ENCODE assay signal across 7 cellular contexts in genomic region chr3:194482830-194483229, GRCh38. TPM values are rescaled to one million over a fixed set of nuclear protein-coding genes. Genes with fewer than 3 reads are reported as not detected.
DNase-seq lines count a peak whose midpoint lies in the region; ATAC-seq, FAIRE-seq and TF ChIP-seq lines count a peak whose summit lies in the region.
"Not testable (repeated sequence)": the region's sequence is repeated elsewhere in the genome, so short reads cannot be mapped to it uniquely, and the experiment has no call there.

No MANE protein-coding gene starts in this region.

- H3K27ac Mint-ChIP-seq in activated CD4-positive, alpha-beta T cell treated with anti-CD3 and anti-CD28 coated beads, Interleukin-2, amount 10 ng/mL, durations not matched to agents 24 days and 14 days = peak overlapping the region; percentile 76
- peak overlapping the region; percentile 74 for H3K27ac Mint-ChIP-seq in activated naive CD4-positive, alpha-beta T cell treated with anti-CD3 and anti-CD28 coated beads for 36 hours

- H3K27me3 Mint-ChIP-seq in activated CD4-positive, alpha-beta T cell treated with anti-CD3 and anti-CD28 coated beads, Interleukin-2, amount 10 ng/mL, durations not matched to agents 24 days and 14 days; activated naive CD4-positive, alpha-beta T cell treated with anti-CD3 and anti-CD28 coated beads for 36 hours (ENCODE audit: low read depth): not testable (repeated sequence)

- H3K4me3 ChIP-seq in HCT116 (replicated peaks in 1 of 2; ENCODE audit: low read depth in 1 of 2, low read length in 2 of 2); RWPE2 (ENCODE audit: severe bottlenecking); K562; right atrium auricular region; spleen: not testable (repeated sequence)

- H3K4me1 ChIP-seq in HCT116 (ENCODE audit: control insufficient read depth in 1 of 2, insufficient read depth in 2 of 2, low read length in 2 of 2) (peaks cover 18 to 57% of the 10 kb centered on the region in 2 experiments), RWPE2 (ENCODE audit: insufficient read depth, poor library complexity, severe bottlenecking) (peaks cover 29% of the 10 kb centered on the region), K562 (replicated peaks in 1 of 2; ENCODE audit: control insufficient read depth in 2 of 2, insufficient read depth in 2 of 2, low read length in 2 of 2) (peaks cover 23 to 34% of the 10 kb centered on the region in 2 experiments), right atrium auricular region (peaks cover 0 to 68% of the 10 kb centered on the region in 2 donors), spleen (peaks cover 6 to 86% (median 41%) of the 10 kb centered on the region in 6 donors)

- not testable (repeated sequence) for H3K9me3 Mint-ChIP-seq in activated CD4-positive, alpha-beta T cell treated with anti-CD3 and anti-CD28 coated beads, Interleukin-2, amount 10 ng/mL, durations not matched to agents 24 days and 14 days; activated naive CD4-positive, alpha-beta T cell treated with anti-CD3 and anti-CD28 coated beads for 36 hours

- H3K36me3 Mint-ChIP-seq in activated CD4-positive, alpha-beta T cell treated with anti-CD3 and anti-CD28 coated beads, Interleukin-2, amount 10 ng/mL, durations not matched to agents 24 days and 14 days (ENCODE audit: low read depth) = peaks cover 44% of the 10 kb centered on the region
- peaks cover 20% of the 10 kb centered on the region for H3K36me3 Mint-ChIP-seq in activated naive CD4-positive, alpha-beta T cell treated with anti-CD3 and anti-CD28 coated beads for 36 hours (ENCODE audit: low read depth)

- TF ChIP-seq POLR2A in HCT116 (IDR thresholded peaks at IDR 0.05; ENCODE audit: borderline replicate concordance, extremely low read depth, insufficient read depth, insufficient read length); K562 (conservative IDR thresholded peaks at IDR 0.05); spleen (IDR thresholded peaks at IDR 0.05): not testable (repeated sequence)

- in situ Hi-C loops in K562 (cut with MboI) = loop anchor here (5.0 kb wide), 1 partner anchor 94 kb away; no protein-coding TSS in a partner anchor

- not testable (repeated sequence) for H2AFZ ChIP-seq in HCT116 (ENCODE audit: low read depth, low read length, poor library complexity, severe bottlenecking); K562 (ENCODE audit: low read depth, low read length)

- peak overlapping the region; percentile 47 for H3K4me2 ChIP-seq in HCT116 (ENCODE audit: low read length)
- H3K4me2 ChIP-seq in K562 (ENCODE audit: insufficient read depth, low read length) = not testable (repeated sequence)

- WGBS in K562 (ENCODE audit: insufficient coverage, low coverage, missing lambda C conversion rate) = 65% methylated on average over 10 of the region's 13 CpGs
- 90 to 94% (median 91%) methylated on average over 13 of the region's 13 CpGs for WGBS in spleen, 5 donors

- H3K9me2 ChIP-seq in HCT116 (ENCODE audit: insufficient read depth) = not testable (repeated sequence)

- not testable (repeated sequence) for H3K27me3 ChIP-seq in HCT116 (ENCODE audit: insufficient read depth, low read length); RWPE2 (ENCODE audit: insufficient read depth, poor library complexity, severe bottlenecking); K562 (ENCODE audit: control insufficient read depth in 2 of 2, insufficient read depth in 2 of 2, low read length in 2 of 2); right atrium auricular region; spleen (replicated peaks in 1 of 7)

- H3K36me3 ChIP-seq in HCT116 (ENCODE audit: control insufficient read depth in 1 of 2, insufficient read depth in 2 of 2, low read length in 2 of 2) = peaks cover 2 to 13% of the 10 kb centered on the region in 2 experiments; a peak in 2 of 4 replicates
- H3K36me3 ChIP-seq in RWPE2 (ENCODE audit: low read depth) = peaks cover 72% of the 10 kb centered on the region
- peaks cover 54% of the 10 kb centered on the region for H3K36me3 ChIP-seq in K562 (ENCODE audit: control insufficient read depth, insufficient read depth, low read length)
- peaks cover 16% of the 10 kb centered on the region for H3K36me3 ChIP-seq in right atrium auricular region
- peaks cover 0 to 20% (median 0%) of the 10 kb centered on the region in 6 donors for H3K36me3 ChIP-seq in spleen

- TF ChIP-seq EP300 in K562 (IDR thresholded peaks at IDR 0.05; ENCODE audit: low read length) = not testable (repeated sequence)

- intact Hi-C loops in HCT116 (cut with micrococcal nuclease); activated naive CD4-positive, alpha-beta T cell treated with anti-CD3 and anti-CD28 coated beads for 36 hours (cut with micrococcal nuclease); spleen (cut with DNase I; ENCODE audit: low total_unique reads): not testable (repeated sequence)
- intact Hi-C loops in activated CD4-positive, alpha-beta T cell treated with anti-CD3 and anti-CD28 coated beads, Interleukin-2, amount 10 ng/mL, durations not matched to agents 24 days and 14 days (cut with micrococcal nuclease) = loop anchor here (10.0 kb wide), 2 partner anchors 148 to 1062 kb away; partner anchors contain the start of gene PPP1R2
- intact Hi-C loops in K562 (cut with micrococcal nuclease) = loop anchor here (10.0 kb wide), 1 partner anchor 398 kb away; no protein-coding TSS in a partner anchor

- not testable (repeated sequence) for H3K9ac ChIP-seq in HCT116 (ENCODE audit: low read length); K562 (ENCODE audit: insufficient read depth in 1 of 2, low read depth in 2 of 2, low read length in 2 of 2)

- BruUV-seq in HCT116 (replicated peaks; lab: Mats Ljungman, UMichigan); K562 (replicated peaks; lab: Mats Ljungman, UMichigan): not testable (repeated sequence)

- RAD21 ChIA-PET in HCT116 (lab: Charles Lee; ENCODE audit: low non-redundant PET in 1 of 2, low total read pairs in 2 of 2, uncharacterized antibody in 2 of 2, unreplicated experiment in 2 of 2) = not testable (repeated sequence)

- H3K9me3 ChIP-seq in HCT116 (ENCODE audit: control insufficient read depth in 1 of 2, insufficient read depth in 1 of 2, low read depth in 1 of 2, low read length in 2 of 2); RWPE2 (ENCODE audit: severe bottlenecking); K562 (replicated peaks; ENCODE audit: control insufficient read depth, insufficient read depth, low read depth, low read length); right atrium auricular region; spleen: not testable (repeated sequence)

- POLR2A ChIA-PET in HCT116 (lab: Charles Lee) = not testable (repeated sequence)
- POLR2A ChIA-PET in K562 (lab: Yijun Ruan, JAX) = interaction anchor here (1.2 kb wide), 1 partner anchor 11 kb away, joined by 7 read pairs; no protein-coding TSS in a partner anchor

- CTCF ChIA-PET in HCT116 (lab: Charles Lee); K562 (lab: Yijun Ruan, JAX; ENCODE audit: low intra/inter-chr PET ratio): not testable (repeated sequence)
- CTCF ChIA-PET in activated naive CD4-positive, alpha-beta T cell treated with anti-CD3 and anti-CD28 coated beads for 36 hours (lab: Charles Lee) = interaction anchor here (0.7 kb wide), 1 partner anchor 13 kb away, joined by 3 read pairs; no protein-coding TSS in a partner anchor

- TF ChIP-seq RAD21 in HCT116 (IDR thresholded peaks at IDR 0.05; ENCODE audit: low read depth); K562 (CRISPR knock-in tag; conservative IDR thresholded peaks at IDR 0.05 in 1 of 2, IDR thresholded peaks at IDR 0.05 in 1 of 2): not testable (repeated sequence)

- H3K79me2 ChIP-seq in HCT116 (ENCODE audit: insufficient read depth, low read length) (peaks cover 85% of the 10 kb centered on the region), K562 (ENCODE audit: control insufficient read depth, insufficient read depth, low read length) (peaks cover 92% of the 10 kb centered on the region)

- H3K4me1 Mint-ChIP-seq in activated CD4-positive, alpha-beta T cell treated with anti-CD3 and anti-CD28 coated beads, Interleukin-2, amount 10 ng/mL, durations not matched to agents 24 days and 14 days = peaks cover 45% of the 10 kb centered on the region
- H3K4me1 Mint-ChIP-seq in activated naive CD4-positive, alpha-beta T cell treated with anti-CD3 and anti-CD28 coated beads for 36 hours (ENCODE audit: low read depth) = peaks cover 59% of the 10 kb centered on the region

- TF ChIP-seq CTCF in HCT116 (IDR thresholded peaks at IDR 0.05 in 2 of 3, conservative IDR thresholded peaks at IDR 0.05 in 1 of 3; ENCODE audit: borderline replicate concordance in 1 of 3, insufficient read depth in 1 of 3, low read depth in 2 of 3, low read length in 2 of 3); RWPE2 (IDR thresholded peaks at IDR 0.05; ENCODE audit: poor library complexity, severe bottlenecking); K562 (IDR thresholded peaks at IDR 0.05 in 2 of 3, conservative IDR thresholded peaks at IDR 0.05 in 1 of 3; ENCODE audit: insufficient read depth in 2 of 3, low read depth in 1 of 3, low read length in 3 of 3); right atrium auricular region (IDR thresholded peaks at IDR 0.05); spleen (IDR thresholded peaks at IDR 0.05 in 8 of 11, conservative IDR thresholded peaks at IDR 0.05 in 3 of 11): not testable (repeated sequence)

- H3K4me3 Mint-ChIP-seq in activated CD4-positive, alpha-beta T cell treated with anti-CD3 and anti-CD28 coated beads, Interleukin-2, amount 10 ng/mL, durations not matched to agents 24 days and 14 days = peak overlapping the region; percentile 26
- not testable (repeated sequence) for H3K4me3 Mint-ChIP-seq in activated naive CD4-positive, alpha-beta T cell treated with anti-CD3 and anti-CD28 coated beads for 36 hours

- not testable (repeated sequence) for DNase-seq in HCT116 (ENCODE audit: low read depth, low spot score); RWPE2 (ENCODE audit: low spot score); activated CD4-positive, alpha-beta T cell treated with anti-CD3 and anti-CD28 coated beads, Interleukin-2, amount 10 ng/mL, durations not matched to agents 24 days and 14 days; activated naive CD4-positive, alpha-beta T cell treated with anti-CD3 and anti-CD28 coated beads for 36 hours; K562 (ENCODE audit: extremely low read depth in 1 of 4, low spot score in 3 of 4); right atrium auricular region (ENCODE audit: low spot score)
- peak; percentile 54 for DNase-seq in spleen

- H3K9me1 ChIP-seq in K562 (ENCODE audit: control insufficient read depth, insufficient read depth, low read length) = not testable (repeated sequence)

- H3K27ac ChIP-seq in HCT116 (ENCODE audit: low read depth, low read length); K562 (ENCODE audit: extremely low read depth, low read depth, low read length); spleen: not testable (repeated sequence)
- H3K27ac ChIP-seq in RWPE2 (ENCODE audit: poor library complexity, severe bottlenecking) (peak overlapping the region; percentile 35), right atrium auricular region (peak overlapping the region; percentile 10 to 91)

- peaks cover 13% of the 10 kb centered on the region; the same call in 1 of the 2 replicates for H4K20me1 ChIP-seq in HCT116 (ENCODE audit: insufficient read depth)
- H4K20me1 ChIP-seq in K562 (replicated peaks; ENCODE audit: control insufficient read depth, insufficient read depth, low read length) = not testable (repeated sequence)

- FAIRE-seq in K562 (lab: Jason Lieb, UNC) = not testable (repeated sequence)

- not testable (repeated sequence) for ATAC-seq in HCT116; RWPE2 (ENCODE audit: low read depth); K562

RNA-seq across cellular contexts. Expression of gene ATP13A3, which starts 4.0 kb away (rescaled TPM):
- total RNA-seq in HCT116 (2021; ENCODE audit: unreplicated experiment) (139 TPM), K562 (2014; rRNA removed) (72.3 and 86.6 TPM in 2 replicates), K562 (2014; rRNA removed; fragmentation: Illumina TruSeq; extraction: Trizol) (116 and 120 TPM in 2 replicates), K562 (2015; rRNA removed; fragmentation: Illumina TruSeq; extraction: Trizol) (87.3 and 95.8 TPM in 2 replicates), K562 (2021) (85.4 and 95.2 TPM in 2 replicates), right atrium auricular region (100 to 1,000 TPM; 188 to 284 TPM), spleen (100 to 1,000 TPM in 2 of 7 donors, 10 to 100 TPM in 5; 69.4 to 142 (median 87.5) TPM)
- 30.0 and 37.4 TPM in 2 replicates for polyA plus RNA-seq in HCT116 (2012)
- 181 and 193 TPM in 2 replicates for total RNA-seq in activated CD4-positive, alpha-beta T cell treated with anti-CD3 and anti-CD28 coated beads, Interleukin-2, amount 10 ng/mL, durations not matched to agents 24 days and 14 days
- 10 to 100 TPM; 88.4 to 92.3 TPM for total RNA-seq in activated naive CD4-positive, alpha-beta T cell treated with anti-CD3 and anti-CD28 coated beads for 36 hours
- 187 and 569 TPM in 2 replicates for total RNA-seq in K562 (2011; cell fraction: chromatin; rRNA removed; ENCODE audit: low replicate concordance)
- total RNA-seq in K562 (2011; cell fraction: nucleolus; rRNA removed) = 75.4 and 99.2 TPM in 2 replicates
- 212 and 321 TPM in 2 replicates for total RNA-seq in K562 (2011; cell fraction: nucleoplasm; rRNA removed)
- polyA plus RNA-seq in K562 (2011; rRNA removed) (99.4 and 135 TPM in 2 replicates), K562 (2014; fragmentation: Illumina TruSeq; extraction: Trizol) (65.9 and 77.7 TPM in 2 replicates), K562 (2014; fragmentation: Nextera tagmentation; extraction: Ambion mirVana) (10 to 100 TPM; 16.6 to 16.8 TPM), K562 (2014; rRNA removed) (46.2 and 54.7 TPM in 2 replicates), spleen (10 to 100 TPM; 10.3 to 14.5 (median 11.0) TPM)
- polyA plus RNA-seq in K562 (2011; cell fraction: cytosol; rRNA removed) = 14.3 and 36.7 TPM in 2 replicates
- polyA plus RNA-seq in K562 (2011; cell fraction: nucleus; rRNA removed) = 52.7 and 77.5 TPM in 2 replicates
- 35.4 and 37.3 TPM in 2 replicates for polyA plus RNA-seq in K562 (2012)
- polyA minus RNA-seq in K562 (2011; rRNA and poly(A)+ RNA removed) = 360 and 406 TPM in 2 replicates
- 76.2 and 93.9 TPM in 2 replicates for polyA minus RNA-seq in K562 (2011; cell fraction: cytosol; rRNA and poly(A)+ RNA removed)
- polyA minus RNA-seq in K562 (2011; cell fraction: nucleus; rRNA and poly(A)+ RNA removed) = 87.1 and 158 TPM in 2 replicates
